Comparison of ENCODE assay signal across 1 cellular context in the genomic region with DNA sequence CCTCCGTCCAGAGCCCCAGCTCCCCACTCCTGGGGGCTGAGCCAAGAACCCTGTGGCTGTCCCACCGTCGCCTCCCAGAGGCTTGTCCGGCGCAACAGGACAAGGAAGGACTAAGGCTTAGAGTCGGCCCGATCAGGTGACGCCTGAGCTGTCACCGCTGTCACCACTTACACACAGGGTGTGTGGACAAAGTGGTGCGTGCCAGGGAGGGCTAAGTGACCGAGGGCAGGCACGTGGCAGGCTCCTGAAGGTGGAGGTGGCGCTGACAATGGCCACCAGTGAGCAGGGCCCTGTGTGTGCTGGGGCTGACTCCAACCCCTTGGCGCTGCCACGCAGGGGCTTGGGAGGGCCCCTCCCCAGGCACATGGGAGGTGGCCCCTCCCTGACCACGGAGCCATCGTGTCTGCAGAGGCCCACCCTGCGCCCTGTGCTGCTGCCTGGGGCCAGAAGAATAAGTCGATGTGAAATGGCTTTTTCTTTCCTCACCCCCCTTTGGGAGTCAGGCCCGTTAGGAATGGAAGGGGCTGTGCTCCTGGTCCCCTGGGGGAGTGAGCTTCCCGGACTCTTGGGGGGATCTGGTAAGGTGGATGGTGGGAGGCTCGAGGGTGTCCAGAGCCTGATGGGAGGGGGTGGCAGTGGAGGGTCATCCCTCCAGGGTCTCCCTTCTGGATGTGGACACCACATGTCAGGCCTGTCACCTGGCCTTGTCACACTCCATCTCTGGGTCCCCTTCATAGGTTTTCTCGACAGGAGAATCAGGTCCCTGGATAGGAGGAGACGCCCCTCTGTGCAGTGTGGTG.
TF ChIP-seq lines count a peak whose summit lies in the region.

No MANE protein-coding gene starts in this region.

TF ChIP-seq in K562, 482 proteins besides CTCF, POLR2A, EP300 and RAD21 (continued from another document and continues in another):
- TF ChIP-seq GATA2 (CRISPR knock-in tag; IDR thresholded peaks at IDR 0.05) (no peak), SMARCA5 (IDR thresholded peaks at IDR 0.05) (no peak), CREB1 (IDR thresholded peaks at IDR 0.05) (no peak), CREB1 (CRISPR knock-in tag; IDR thresholded peaks at IDR 0.05) (0 out of 2 replicates have a peak, but pooled peaks have one; percentile 31), RBM22 (IDR thresholded peaks at IDR 0.05; ENCODE audit: low read depth, low read length, poor library complexity, severe bottlenecking) (no peak), RFX5 (IDR thresholded peaks at IDR 0.05; ENCODE audit: low read depth, low read length) (no peak), ATF1 (CRISPR knock-in tag; IDR thresholded peaks at IDR 0.05) (no peak), ATF1 (tag; IDR thresholded peaks at IDR 0.05) (peak; percentile 17; the same call in 1 of the 2 replicates), TAF1 (IDR thresholded peaks at IDR 0.05; ENCODE audit: control insufficient read depth, extremely low read depth, insufficient read depth, low read length, severe bottlenecking) (no peak), SIRT6 (IDR thresholded peaks at IDR 0.05; ENCODE audit: low read depth, low read length) (no peak), ZNF311 (CRISPR knock-in tag; IDR thresholded peaks at IDR 0.05) (no peak), ZNF124 (CRISPR knock-in tag; IDR thresholded peaks at IDR 0.05) (no peak), NRF1 (conservative IDR thresholded peaks at IDR 0.05 in 1 of 2, IDR thresholded peaks at IDR 0.05 in 1 of 2) (peak; percentile 41 to 49; a peak in 3 of 4 replicates), EWSR1 (IDR thresholded peaks at IDR 0.05; ENCODE audit: borderline replicate concordance, low read depth, partially characterized antibody) (no peak), HNRNPK (IDR thresholded peaks at IDR 0.05; ENCODE audit: low read depth, low read length, poor library complexity, severe bottlenecking) (no peak), CSDE1 (IDR thresholded peaks at IDR 0.05) (no peak), EP400 (IDR thresholded peaks at IDR 0.05) (no peak), RBM39 (optimal IDR thresholded peaks at IDR 0.05; ENCODE audit: low read depth, low read length) (no peak), KAT2B (IDR thresholded peaks at IDR 0.05; ENCODE audit: low read depth, low read length) (no peak), GTF2F1 (IDR thresholded peaks at IDR 0.05; ENCODE audit: low read depth, low read length) (no peak), ILF3 (IDR thresholded peaks at IDR 0.05; ENCODE audit: borderline replicate concordance) (no peak), ASH1L (IDR thresholded peaks at IDR 0.05; ENCODE audit: borderline replicate concordance, low read depth, partially characterized antibody) (no peak), SMARCA4 (IDR thresholded peaks at IDR 0.05) (no peak), ZNF263 (CRISPR knock-in tag; IDR thresholded peaks at IDR 0.05; ENCODE audit: borderline replicate concordance) (no peak), ZBTB1 (CRISPR knock-in tag; IDR thresholded peaks at IDR 0.05; ENCODE audit: borderline replicate concordance, low read depth) (no peak), SIN3B (IDR thresholded peaks at IDR 0.05; ENCODE audit: low read depth) (no peak)
- TF ChIP-seq, protein P1, sequence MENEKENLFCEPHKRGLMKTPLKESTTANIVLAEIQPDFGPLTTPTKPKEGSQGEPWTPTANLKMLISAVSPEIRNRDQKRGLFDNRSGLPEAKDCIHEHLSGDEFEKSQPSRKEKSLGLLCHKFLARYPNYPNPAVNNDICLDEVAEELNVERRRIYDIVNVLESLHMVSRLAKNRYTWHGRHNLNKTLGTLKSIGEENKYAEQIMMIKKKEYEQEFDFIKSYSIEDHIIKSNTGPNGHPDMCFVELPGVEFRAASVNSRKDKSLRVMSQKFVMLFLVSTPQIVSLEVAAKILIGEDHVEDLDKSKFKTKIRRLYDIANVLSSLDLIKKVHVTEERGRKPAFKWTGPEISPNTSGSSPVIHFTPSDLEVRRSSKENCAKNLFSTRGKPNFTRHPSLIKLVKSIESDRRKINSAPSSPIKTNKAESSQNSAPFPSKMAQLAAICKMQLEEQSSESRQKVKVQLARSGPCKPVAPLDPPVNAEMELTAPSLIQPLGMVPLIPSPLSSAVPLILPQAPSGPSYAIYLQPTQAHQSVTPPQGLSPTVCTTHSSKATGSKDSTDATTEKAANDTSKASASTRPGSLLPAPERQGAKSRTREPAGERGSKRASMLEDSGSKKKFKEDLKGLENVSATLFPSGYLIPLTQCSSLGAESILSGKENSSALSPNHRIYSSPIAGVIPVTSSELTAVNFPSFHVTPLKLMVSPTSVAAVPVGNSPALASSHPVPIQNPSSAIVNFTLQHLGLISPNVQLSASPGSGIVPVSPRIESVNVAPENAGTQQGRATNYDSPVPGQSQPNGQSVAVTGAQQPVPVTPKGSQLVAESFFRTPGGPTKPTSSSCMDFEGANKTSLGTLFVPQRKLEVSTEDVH (IDR thresholded peaks at IDR 0.05; ENCODE audit: low read depth, partially characterized antibody): no peak
- TF ChIP-seq, protein P2, sequence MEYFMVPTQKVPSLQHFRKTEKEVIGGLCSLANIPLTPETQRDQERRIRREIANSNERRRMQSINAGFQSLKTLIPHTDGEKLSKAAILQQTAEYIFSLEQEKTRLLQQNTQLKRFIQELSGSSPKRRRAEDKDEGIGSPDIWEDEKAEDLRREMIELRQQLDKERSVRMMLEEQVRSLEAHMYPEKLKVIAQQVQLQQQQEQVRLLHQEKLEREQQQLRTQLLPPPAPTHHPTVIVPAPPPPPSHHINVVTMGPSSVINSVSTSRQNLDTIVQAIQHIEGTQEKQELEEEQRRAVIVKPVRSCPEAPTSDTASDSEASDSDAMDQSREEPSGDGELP (CRISPR knock-in tag; IDR thresholded peaks at IDR 0.05; ENCODE audit: borderline replicate concordance): peak; percentile 56
- TF ChIP-seq, protein P3, sequence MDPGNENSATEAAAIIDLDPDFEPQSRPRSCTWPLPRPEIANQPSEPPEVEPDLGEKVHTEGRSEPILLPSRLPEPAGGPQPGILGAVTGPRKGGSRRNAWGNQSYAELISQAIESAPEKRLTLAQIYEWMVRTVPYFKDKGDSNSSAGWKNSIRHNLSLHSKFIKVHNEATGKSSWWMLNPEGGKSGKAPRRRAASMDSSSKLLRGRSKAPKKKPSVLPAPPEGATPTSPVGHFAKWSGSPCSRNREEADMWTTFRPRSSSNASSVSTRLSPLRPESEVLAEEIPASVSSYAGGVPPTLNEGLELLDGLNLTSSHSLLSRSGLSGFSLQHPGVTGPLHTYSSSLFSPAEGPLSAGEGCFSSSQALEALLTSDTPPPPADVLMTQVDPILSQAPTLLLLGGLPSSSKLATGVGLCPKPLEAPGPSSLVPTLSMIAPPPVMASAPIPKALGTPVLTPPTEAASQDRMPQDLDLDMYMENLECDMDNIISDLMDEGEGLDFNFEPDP (CRISPR knock-in tag; IDR thresholded peaks at IDR 0.05): no peak
- TF ChIP-seq, protein P4, sequence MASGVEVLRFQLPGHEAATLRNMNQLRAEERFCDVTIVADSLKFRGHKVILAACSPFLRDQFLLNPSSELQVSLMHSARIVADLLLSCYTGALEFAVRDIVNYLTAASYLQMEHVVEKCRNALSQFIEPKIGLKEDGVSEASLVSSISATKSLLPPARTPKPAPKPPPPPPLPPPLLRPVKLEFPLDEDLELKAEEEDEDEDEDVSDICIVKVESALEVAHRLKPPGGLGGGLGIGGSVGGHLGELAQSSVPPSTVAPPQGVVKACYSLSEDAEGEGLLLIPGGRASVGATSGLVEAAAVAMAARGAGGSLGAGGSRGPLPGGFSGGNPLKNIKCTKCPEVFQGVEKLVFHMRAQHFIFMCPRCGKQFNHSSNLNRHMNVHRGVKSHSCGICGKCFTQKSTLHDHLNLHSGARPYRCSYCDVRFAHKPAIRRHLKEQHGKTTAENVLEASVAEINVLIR (CRISPR knock-in tag; IDR thresholded peaks at IDR 0.05): no peak
- TF ChIP-seq, protein P5, sequence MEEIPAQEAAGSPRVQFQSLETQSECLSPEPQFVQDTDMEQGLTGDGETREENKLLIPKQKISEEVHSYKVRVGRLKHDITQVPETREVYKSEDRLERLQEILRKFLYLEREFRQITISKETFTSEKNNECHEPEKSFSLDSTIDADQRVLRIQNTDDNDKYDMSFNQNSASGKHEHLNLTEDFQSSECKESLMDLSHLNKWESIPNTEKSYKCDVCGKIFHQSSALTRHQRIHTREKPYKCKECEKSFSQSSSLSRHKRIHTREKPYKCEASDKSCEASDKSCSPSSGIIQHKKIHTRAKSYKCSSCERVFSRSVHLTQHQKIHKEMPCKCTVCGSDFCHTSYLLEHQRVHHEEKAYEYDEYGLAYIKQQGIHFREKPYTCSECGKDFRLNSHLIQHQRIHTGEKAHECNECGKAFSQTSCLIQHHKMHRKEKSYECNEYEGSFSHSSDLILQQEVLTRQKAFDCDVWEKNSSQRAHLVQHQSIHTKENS (CRISPR knock-in tag; IDR thresholded peaks at IDR 0.05): no peak
- TF ChIP-seq, protein P6, sequence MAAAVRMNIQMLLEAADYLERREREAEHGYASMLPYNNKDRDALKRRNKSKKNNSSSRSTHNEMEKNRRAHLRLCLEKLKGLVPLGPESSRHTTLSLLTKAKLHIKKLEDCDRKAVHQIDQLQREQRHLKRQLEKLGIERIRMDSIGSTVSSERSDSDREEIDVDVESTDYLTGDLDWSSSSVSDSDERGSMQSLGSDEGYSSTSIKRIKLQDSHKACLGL (CRISPR knock-in tag; IDR thresholded peaks at IDR 0.05; ENCODE audit: borderline replicate concordance, poor library complexity, severe bottlenecking): no peak
- TF ChIP-seq, protein P7, sequence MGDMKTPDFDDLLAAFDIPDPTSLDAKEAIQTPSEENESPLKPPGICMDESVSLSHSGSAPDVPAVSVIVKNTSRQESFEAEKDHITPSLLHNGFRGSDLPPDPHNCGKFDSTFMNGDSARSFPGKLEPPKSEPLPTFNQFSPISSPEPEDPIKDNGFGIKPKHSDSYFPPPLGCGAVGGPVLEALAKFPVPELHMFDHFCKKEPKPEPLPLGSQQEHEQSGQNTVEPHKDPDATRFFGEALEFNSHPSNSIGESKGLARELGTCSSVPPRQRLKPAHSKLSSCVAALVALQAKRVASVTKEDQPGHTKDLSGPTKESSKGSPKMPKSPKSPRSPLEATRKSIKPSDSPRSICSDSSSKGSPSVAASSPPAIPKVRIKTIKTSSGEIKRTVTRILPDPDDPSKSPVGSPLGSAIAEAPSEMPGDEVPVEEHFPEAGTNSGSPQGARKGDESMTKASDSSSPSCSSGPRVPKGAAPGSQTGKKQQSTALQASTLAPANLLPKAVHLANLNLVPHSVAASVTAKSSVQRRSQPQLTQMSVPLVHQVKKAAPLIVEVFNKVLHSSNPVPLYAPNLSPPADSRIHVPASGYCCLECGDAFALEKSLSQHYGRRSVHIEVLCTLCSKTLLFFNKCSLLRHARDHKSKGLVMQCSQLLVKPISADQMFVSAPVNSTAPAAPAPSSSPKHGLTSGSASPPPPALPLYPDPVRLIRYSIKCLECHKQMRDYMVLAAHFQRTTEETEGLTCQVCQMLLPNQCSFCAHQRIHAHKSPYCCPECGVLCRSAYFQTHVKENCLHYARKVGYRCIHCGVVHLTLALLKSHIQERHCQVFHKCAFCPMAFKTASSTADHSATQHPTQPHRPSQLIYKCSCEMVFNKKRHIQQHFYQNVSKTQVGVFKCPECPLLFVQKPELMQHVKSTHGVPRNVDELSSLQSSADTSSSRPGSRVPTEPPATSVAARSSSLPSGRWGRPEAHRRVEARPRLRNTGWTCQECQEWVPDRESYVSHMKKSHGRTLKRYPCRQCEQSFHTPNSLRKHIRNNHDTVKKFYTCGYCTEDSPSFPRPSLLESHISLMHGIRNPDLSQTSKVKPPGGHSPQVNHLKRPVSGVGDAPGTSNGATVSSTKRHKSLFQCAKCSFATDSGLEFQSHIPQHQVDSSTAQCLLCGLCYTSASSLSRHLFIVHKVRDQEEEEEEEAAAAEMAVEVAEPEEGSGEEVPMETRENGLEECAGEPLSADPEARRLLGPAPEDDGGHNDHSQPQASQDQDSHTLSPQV (IDR thresholded peaks at IDR 0.05): no peak
- TF ChIP-seq, protein P8, sequence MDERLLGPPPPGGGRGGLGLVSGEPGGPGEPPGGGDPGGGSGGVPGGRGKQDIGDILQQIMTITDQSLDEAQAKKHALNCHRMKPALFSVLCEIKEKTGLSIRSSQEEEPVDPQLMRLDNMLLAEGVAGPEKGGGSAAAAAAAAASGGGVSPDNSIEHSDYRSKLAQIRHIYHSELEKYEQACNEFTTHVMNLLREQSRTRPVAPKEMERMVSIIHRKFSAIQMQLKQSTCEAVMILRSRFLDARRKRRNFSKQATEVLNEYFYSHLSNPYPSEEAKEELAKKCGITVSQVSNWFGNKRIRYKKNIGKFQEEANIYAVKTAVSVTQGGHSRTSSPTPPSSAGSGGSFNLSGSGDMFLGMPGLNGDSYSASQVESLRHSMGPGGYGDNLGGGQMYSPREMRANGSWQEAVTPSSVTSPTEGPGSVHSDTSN (CRISPR knock-in tag; IDR thresholded peaks at IDR 0.05; ENCODE audit: low read depth): 0 out of 2 replicates have a peak, but pooled peaks have one; percentile 25
- TF ChIP-seq, protein P8 (tag; conservative IDR thresholded peaks at IDR 0.05; ENCODE audit: low read depth): peak; percentile 73
- TF ChIP-seq, protein P9, sequence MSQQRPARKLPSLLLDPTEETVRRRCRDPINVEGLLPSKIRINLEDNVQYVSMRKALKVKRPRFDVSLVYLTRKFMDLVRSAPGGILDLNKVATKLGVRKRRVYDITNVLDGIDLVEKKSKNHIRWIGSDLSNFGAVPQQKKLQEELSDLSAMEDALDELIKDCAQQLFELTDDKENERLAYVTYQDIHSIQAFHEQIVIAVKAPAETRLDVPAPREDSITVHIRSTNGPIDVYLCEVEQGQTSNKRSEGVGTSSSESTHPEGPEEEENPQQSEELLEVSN (IDR thresholded peaks at IDR 0.05; ENCODE audit: borderline replicate concordance in 1 of 2, extremely low read depth in 1 of 2, insufficient read depth in 1 of 2, insufficient read length in 1 of 2, low read depth in 1 of 2, low read length in 1 of 2, poor library complexity in 1 of 2, severe bottlenecking in 1 of 2): peak in 1 of 2 experiments; percentile 38
